In genomic region chr17:70767102-70767701, GRCh38 we compare ENCODE assay signal across 8 cellular contexts.
DNase-seq lines count a peak whose midpoint lies in the region; ATAC-seq, FAIRE-seq and TF ChIP-seq lines count a peak whose summit lies in the region.

No MANE protein-coding gene starts in this region.

- FAIRE-seq in RCC 7860 (lab: Jason Lieb, UNC), result peak; percentile 76

- H3K4me1 Mint-ChIP-seq in stimulated activated naive CD8-positive, alpha-beta T cell treated with anti-CD3 and anti-CD28 coated beads, Interleukin-15, amount 100 ng/mL, for 72 hours, result no peaks in the 10 kb centered on the region

- ATAC-seq in stimulated activated naive CD8-positive, alpha-beta T cell treated with anti-CD3 and anti-CD28 coated beads, Interleukin-15, amount 100 ng/mL, for 72 hours, result no peak
- ATAC-seq in omental fat pad (ENCODE audit: low FRiP score), result no peak

- H3K4me1 ChIP-seq in BE2C, result no peaks in the 10 kb centered on the region

- H3K27me3 ChIP-seq in BE2C (no peaks in the 10 kb centered on the region), HL-60 (ENCODE audit: insufficient read depth, poor library complexity, severe bottlenecking) (no peaks in the 10 kb centered on the region)

- peaks cover 0 to 5% of the 10 kb centered on the region in 2 donors for H3K9me3 Mint-ChIP-seq in stimulated activated naive CD8-positive, alpha-beta T cell treated with anti-CD3 and anti-CD28 coated beads, Interleukin-15, amount 100 ng/mL, for 72 hours

- DNase-seq in BE2C, result peak; percentile 19
- no peak for DNase-seq in HL-60 (ENCODE audit: low read depth in 1 of 2, low spot score in 1 of 2)
- peak; percentile 37 for DNase-seq in RCC 7860 (ENCODE audit: low spot score)
- peak; percentile 11 to 63 for DNase-seq in foreskin fibroblast
- peak; percentile 17 for DNase-seq in smooth muscle cell of the brain vasculature (ENCODE audit: low read depth, low spot score)
- DNase-seq in stimulated activated naive CD8-positive, alpha-beta T cell treated with anti-CD3 and anti-CD28 coated beads, Interleukin-15, amount 100 ng/mL, for 72 hours, result no peak
- no peak for DNase-seq in NK-92 (lab: John Stamatoyannopoulos, UW; ENCODE audit: unreplicated experiment)
- DNase-seq in omental fat pad (ENCODE audit: low spot score), result no peak

- H3K4me3 ChIP-seq in BE2C (ENCODE audit: low read depth, low read length) (no peak overlapping the region), HL-60 (replicated peaks; ENCODE audit: insufficient read depth, low read length) (no peak overlapping the region), foreskin fibroblast (ENCODE audit: low read depth in 1 of 2, low read length in 2 of 2) (no peak overlapping the region)

- no peaks in the 10 kb centered on the region for H3K36me3 ChIP-seq in BE2C

- H3K9me3 ChIP-seq in BE2C, result no peaks in the 10 kb centered on the region

- TF ChIP-seq CTCF in BE2C (IDR thresholded peaks at IDR 0.05; ENCODE audit: low read depth, low read length) (peak; percentile 86), HL-60 (IDR thresholded peaks at IDR 0.05; ENCODE audit: insufficient read depth, low read length) (peak; percentile 23), foreskin fibroblast (IDR thresholded peaks at IDR 0.05; ENCODE audit: low read depth, low read length) (peak; percentile 68), omental fat pad (IDR thresholded peaks at IDR 0.05) (no peak)

- H3K27me3 Mint-ChIP-seq in stimulated activated naive CD8-positive, alpha-beta T cell treated with anti-CD3 and anti-CD28 coated beads, Interleukin-15, amount 100 ng/mL, for 72 hours, result no peaks in the 10 kb centered on the region

- no peak overlapping the region for H3K4me3 Mint-ChIP-seq in stimulated activated naive CD8-positive, alpha-beta T cell treated with anti-CD3 and anti-CD28 coated beads, Interleukin-15, amount 100 ng/mL, for 72 hours

- no peak overlapping the region for H3K27ac ChIP-seq in HL-60 (replicated peaks)

- H3K27ac Mint-ChIP-seq in stimulated activated naive CD8-positive, alpha-beta T cell treated with anti-CD3 and anti-CD28 coated beads, Interleukin-15, amount 100 ng/mL, for 72 hours, result no peak overlapping the region

Comparison
In these comparisons a context has a peak if more than half of its experiments do, and no peak if none do; other contexts are left out.
1. DNase-seq: peak in BE2C (single experiment), RCC 7860 (single experiment), foreskin fibroblast (2 of 2) and smooth muscle cell of the brain vasculature (single experiment); none in HL-60 (0 of 2), stimulated activated naive CD8-positive, alpha-beta T cell treated with anti-CD3 and anti-CD28 coated beads, Interleukin-15, amount 100 ng/mL, for 72 hours (0 of 2), NK-92 (single experiment) and omental fat pad (single experiment).
2. CTCF ChIP-seq: peak in BE2C (single experiment), HL-60 (single experiment) and foreskin fibroblast (single experiment); none in omental fat pad (0 of 3).